ENCODE assay signal across 30 cellular contexts in genomic region chr16:27046958-27047357, GRCh38. TPM values are rescaled to one million over a fixed set of nuclear protein-coding genes. Genes with fewer than 3 reads are reported as not detected.
"Had no signal": no experiment of that assay in that cellular context is flagged by ENCODE, and none has a peak within 500 bp of the region (broad histone marks: within the 10 kb centered on the region; RNA-seq: fewer than 3 reads in every experiment).

No MANE protein-coding gene starts in this region.

- DNase-seq: stimulated activated CD4-positive, alpha-beta T cell treated with anti-CD3 and anti-CD28 coated beads, Interleukin-2, amount 100 ng/mL, for 48 hours; stimulated activated CD4-positive, alpha-beta T cell treated with anti-CD3 and anti-CD28 coated beads, Interleukin-4, amount 100 ng/mL, for 1 hour; stimulated activated CD4-positive, alpha-beta T cell treated with anti-CD3 and anti-CD28 coated beads, Interleukin-4, amount 100 ng/mL, for 24 hours; stimulated activated CD4-positive, alpha-beta T cell treated with anti-CD3 and anti-CD28 coated beads, Interleukin-4, amount 100 ng/mL, for 4 hours; stimulated activated CD8-positive, alpha-beta memory T cell treated with anti-CD3 and anti-CD28 coated beads, Interleukin-4, amount 100 ng/mL, for 48 hours; stimulated activated naive B cell treated with anti-CD40 and anti-IgM and Interleukin-4, amounts not matched to agents 10 μg/mL and 1 μg/mL and 100 μg/mL, for 72 hours; stimulated activated naive CD4-positive, alpha-beta T cell; stimulated activated naive CD4-positive, alpha-beta T cell treated with Interleukin-2 at 50 U/mL for 16 hours; stimulated activated naive CD8-positive, alpha-beta T cell treated with anti-CD3 and anti-CD28 coated beads, Interleukin-15, amount 100 ng/mL, for 72 hours; stimulated activated naive CD8-positive, alpha-beta T cell treated with anti-CD3 and anti-CD28 coated beads, Interleukin-15, Interleukin-2, amounts not matched to agents 100 U/mL and 50 U/mL, for 24 hours; stomach; substantia nigra; testis; thyroid gland; transverse colon; upper lobe of left lung; upper lobe of right lung; uterus had no signal

- H3K4me3 ChIP-seq: stomach, suprapubic skin, testis, thoracic aorta, thyroid gland, tibial artery, tibial nerve, transverse colon, upper lobe of left lung, upper lobe of right lung, uterus, vagina had no signal

- H3K27ac ChIP-seq: stomach, suprapubic skin, testis, thoracic aorta, thyroid gland, tibial artery, tibial nerve, transverse colon, upper lobe of left lung, upper lobe of right lung, uterus, vagina had no signal

- H3K36me3 ChIP-seq: stomach, suprapubic skin, thoracic aorta, thyroid gland, tibial artery, tibial nerve, transverse colon, upper lobe of left lung, upper lobe of right lung, uterus, vagina had no signal

- FAIRE-seq: urothelium cell line had no signal

- H3K27me3 ChIP-seq: testis, thyroid gland, tibial artery, tibial nerve, transverse colon, upper lobe of left lung, upper lobe of right lung, uterus, vagina had no signal

- ATAC-seq: stimulated activated effector memory CD8-positive, alpha-beta T cell treated with anti-CD3 and anti-CD28 coated beads, Interleukin-12 subunit alpha, Interleukin-12 subunit beta, amount 100 ng/mL, for 72 hours; stimulated activated memory B cell treated with anti-CD40 and anti-IgM and Interleukin-4, amounts not matched to agents 10 μg/mL and 1 μg/mL and 100 μg/mL, for 72 hours; stimulated activated naive B cell treated with anti-CD40 and anti-IgM and Interleukin-4, amounts not matched to agents 10 μg/mL and 1 μg/mL and 100 μg/mL, for 72 hours; stimulated activated naive CD8-positive, alpha-beta T cell treated with anti-CD3 and anti-CD28 coated beads, Interleukin-15, amount 100 ng/mL, for 72 hours; stimulated activated naive CD8-positive, alpha-beta T cell treated with anti-CD3 and anti-CD28 coated beads, Interleukin-15, Interleukin-2, amounts not matched to agents 100 U/mL and 50 U/mL, for 24 hours; upper lobe of right lung had no signal

- H3K9me3 ChIP-seq: suprapubic skin, testis, thoracic aorta, thyroid gland, tibial artery, tibial nerve, transverse colon, upper lobe of left lung, upper lobe of right lung, uterus, vagina had no signal

- H3K4me1 ChIP-seq: stomach, suprapubic skin, testis, thyroid gland, tibial artery, transverse colon, upper lobe of left lung, upper lobe of right lung, uterus, vagina had no signal

RNA-seq across cellular contexts. Expression of gene C16orf82, which starts 19.8 kb away (rescaled TPM):
- total RNA-seq: stomach, subcutaneous adipose tissue, suprapubic skin, temporal lobe, thoracic aorta, tibial nerve, transverse colon, upper lobe of left lung, upper lobe of right lung, ureter, urinary bladder, uterus, vagina had no signal
- polyA plus RNA-seq: stomach, urinary bladder had no signal
